In genomic region chr2:212177724-212178123, GRCh38 we compare ENCODE assay signal across 15 cellular contexts.
DNase-seq lines count a peak whose midpoint lies in the region; FAIRE-seq and TF ChIP-seq lines count a peak whose summit lies in the region.
"Had no signal": no experiment of that assay in that cellular context is flagged by ENCODE, and none has a peak within 500 bp of the region (broad histone marks: within the 10 kb centered on the region; RNA-seq: fewer than 3 reads in every experiment).

No MANE protein-coding gene starts in this region.

- no peaks in the 10 kb centered on the region for H3K9me1 ChIP-seq in endothelial cell of umbilical vein (replicated peaks; ENCODE audit: control insufficient read depth, extremely low read depth, insufficient read depth, low read length)

- DNase-seq in A673 (ENCODE audit: low spot score) = peak; percentile 39
- DNase-seq in GM23248 = peak; percentile 19
- DNase-seq in NCI-H524 treated with DMSO at 0.1 percent for 48 hours (lab: John Stamatoyannopoulos, UW) = peak; percentile 96
- DNase-seq in endothelial cell of umbilical vein (ENCODE audit: low read depth, low spot score) = peak; percentile 13
- DNase-seq in NCI-H2196 treated with DMSO at 0.1 percent for 48 hours (lab: John Stamatoyannopoulos, UW; ENCODE audit: unreplicated experiment) = no peak
- DNase-seq in activated CD4-positive, alpha-beta T cell treated with anti-CD3 and anti-CD28 coated beads for 48 hours = no peak
- no peak for DNase-seq in HK-2 (ENCODE audit: unreplicated experiment)
- DNase-seq in SIG-M5 (lab: John Stamatoyannopoulos, UW) = no peak
- DNase-seq: activated CD4-positive, alpha-beta T cell treated with anti-CD3 and anti-CD28 coated beads, Interleukin-2, amount 50 U/mL, for 4 hours; activated naive CD4-positive, alpha-beta T cell; left cardiac atrium; NCI-H526 treated with DMSO at 0.1 percent for 48 hours; T-cell had no signal

- BruUV-seq in A673 (replicated peaks; lab: Mats Ljungman, UMichigan) (no TSS peak), endothelial cell of umbilical vein (replicated peaks; lab: Mats Ljungman, UMichigan) (no TSS peak)

- no peak overlapping the region for H2AFZ ChIP-seq in GM23248
- H2AFZ ChIP-seq in endothelial cell of umbilical vein (ENCODE audit: low read depth, low read length) = no peak overlapping the region

- no peak for TF ChIP-seq POLR2A in endothelial cell of umbilical vein (IDR thresholded peaks at IDR 0.05; ENCODE audit: low read depth, low read length)

- H3K27me3 ChIP-seq in A673 (replicated peaks; ENCODE audit: insufficient read depth, low read depth, low read length, poor library complexity) = no peaks in the 10 kb centered on the region
- peaks cover 12% of the 10 kb centered on the region; the same call in 1 of the 2 replicates for H3K27me3 ChIP-seq in GM23248 (replicated peaks; ENCODE audit: insufficient read depth)
- no peaks in the 10 kb centered on the region for H3K27me3 ChIP-seq in endothelial cell of umbilical vein (ENCODE audit: control insufficient read depth in 2 of 2, insufficient read depth in 2 of 2, low read length in 2 of 2)

- H3K4me3 ChIP-seq in A673 (ENCODE audit: low read depth, low read length, poor library complexity, severe bottlenecking) = no peak overlapping the region
- no peak overlapping the region for H3K4me3 ChIP-seq in GM23248
- H3K4me3 ChIP-seq in endothelial cell of umbilical vein (replicated peaks in 1 of 3; ENCODE audit: insufficient read depth in 1 of 3, low read depth in 1 of 3, low read length in 3 of 3) = no peak overlapping the region
- H3K4me3 ChIP-seq: K562 had no signal

- H4K20me1 ChIP-seq in GM23248 (ENCODE audit: insufficient read depth) (no peaks in the 10 kb centered on the region), endothelial cell of umbilical vein (replicated peaks; ENCODE audit: control insufficient read depth, extremely low read depth, insufficient read depth, low read length) (no peaks in the 10 kb centered on the region)

- H3K27ac ChIP-seq in A673 (ENCODE audit: low read depth, low read length, poor library complexity, severe bottlenecking) = no peak overlapping the region
- no peak overlapping the region for H3K27ac ChIP-seq in GM23248
- no peak overlapping the region for H3K27ac ChIP-seq in endothelial cell of umbilical vein (ENCODE audit: insufficient read depth, low read depth, low read length)

- in situ Hi-C loops in GM23248 (cut with MboI) = no loop called here

- TF ChIP-seq CTCF in A673 (conservative IDR thresholded peaks at IDR 0.05; ENCODE audit: low read depth, low read length) (peak; percentile 30; the same call in 1 of the 2 replicates), endothelial cell of umbilical vein (IDR thresholded peaks at IDR 0.05; ENCODE audit: extremely low read depth in 1 of 2, insufficient read depth in 1 of 2, low read depth in 1 of 2, low read length in 2 of 2) (no peak)

- H3K36me3 ChIP-seq in A673 (ENCODE audit: insufficient read depth, low read length, poor library complexity, severe bottlenecking) (no peaks in the 10 kb centered on the region), GM23248 (ENCODE audit: low read depth) (no peaks in the 10 kb centered on the region), endothelial cell of umbilical vein (ENCODE audit: control insufficient read depth in 2 of 2, extremely low read depth in 1 of 2, insufficient read depth in 2 of 2, low read length in 2 of 2) (no peaks in the 10 kb centered on the region)

- H3K79me2 ChIP-seq in GM23248 (ENCODE audit: insufficient read depth) (no peaks in the 10 kb centered on the region), endothelial cell of umbilical vein (ENCODE audit: control insufficient read depth, insufficient read depth, low read length) (no peaks in the 10 kb centered on the region)

- dilution Hi-C loops in endothelial cell of umbilical vein (cut with MboI; ENCODE audit: extremely low pct_ligation_motif_present, low sequenced_read_pairs) = no loop called here

- CTCF ChIA-PET in A673 (lab: Charles Lee) (interaction anchor here (1.0 kb wide), 1 partner anchor 343 kb away, joined by 3 read pairs; no protein-coding TSS in a partner anchor), endothelial cell of umbilical vein (lab: Charles Lee) (interaction anchor here (0.7 to 1.4 kb wide), 13 partner anchors 10 to 1675 kb away, joined by 3 to 12 read pairs (median 3); no protein-coding TSS in a partner anchor)

- H3K4me1 ChIP-seq in A673 (ENCODE audit: insufficient read depth, low read length, poor library complexity, severe bottlenecking) (peaks cover 20% of the 10 kb centered on the region), GM23248 (ENCODE audit: insufficient read depth) (no peaks in the 10 kb centered on the region), endothelial cell of umbilical vein (ENCODE audit: control insufficient read depth, extremely low read depth, insufficient read depth, low read length) (peaks cover 15% of the 10 kb centered on the region)

- H3K9me3 ChIP-seq in A673 (ENCODE audit: low read depth, low read length, poor library complexity, severe bottlenecking) (peaks cover 2% of the 10 kb centered on the region), GM23248 (ENCODE audit: low read depth) (no peaks in the 10 kb centered on the region), endothelial cell of umbilical vein (replicated peaks; ENCODE audit: control insufficient read depth, insufficient read depth, low read length) (no peaks in the 10 kb centered on the region)

- H3K9me2 ChIP-seq in GM23248 (ENCODE audit: insufficient read depth) = no peaks in the 10 kb centered on the region

- intact Hi-C loops in A673 (cut with micrococcal nuclease; ENCODE audit: unreplicated experiment) (no loop called here), endothelial cell of umbilical vein (cut with micrococcal nuclease) (no loop called here)

- H3K4me2 ChIP-seq in GM23248 (ENCODE audit: unreplicated experiment) = no peak overlapping the region
- H3K4me2 ChIP-seq in endothelial cell of umbilical vein (ENCODE audit: insufficient read depth, low read length) = no peak overlapping the region

- H3F3A ChIP-seq in GM23248 (ENCODE audit: insufficient read depth) = no peaks in the 10 kb centered on the region

- POLR2A ChIA-PET in A673 (lab: Charles Lee; ENCODE audit: low non-redundant PET) = interaction anchor here (0.6 kb wide), 1 partner anchor 12 kb away, joined by 3 read pairs; no protein-coding TSS in a partner anchor
- POLR2A ChIA-PET in endothelial cell of umbilical vein (lab: Charles Lee) = no interaction called here

- no peak overlapping the region for H3K9ac ChIP-seq in GM23248
- no peak overlapping the region for H3K9ac ChIP-seq in endothelial cell of umbilical vein (replicated peaks; ENCODE audit: extremely low read depth, insufficient read depth, low read length)

- WGBS in GM23248 (ENCODE audit: low coverage in 1 of 2, low lambda C conversion rate in 2 of 2, missing lambda C conversion rate in 2 of 2), 2 experiments = 27% methylated on average over 2 of the region's 2 CpGs

- no peak for FAIRE-seq in endothelial cell of umbilical vein (lab: Jason Lieb, UNC)
- FAIRE-seq: H54, K562 had no signal

TF ChIP-seq in endothelial cell of umbilical vein, 7 proteins besides CTCF, POLR2A, EP300 and RAD21:
- TF ChIP-seq GATA2 (IDR thresholded peaks at IDR 0.05; ENCODE audit: insufficient read depth, insufficient read length, low read depth, low read length) = no peak
- no peak for TF ChIP-seq POLR2AphosphoS5 (IDR thresholded peaks at IDR 0.05; ENCODE audit: insufficient read depth, low read depth, low read length)
- TF ChIP-seq MYC (IDR thresholded peaks at IDR 0.05; ENCODE audit: low read depth, low read length) = no peak
- TF ChIP-seq JUN (IDR thresholded peaks at IDR 0.05; ENCODE audit: borderline replicate concordance, insufficient read depth, insufficient read length, low read depth) = no peak
- no peak for TF ChIP-seq FOS (IDR thresholded peaks at IDR 0.05; ENCODE audit: borderline replicate concordance, insufficient read depth, low read length)
- no peak for TF ChIP-seq EZH2 (IDR thresholded peaks at IDR 0.05; ENCODE audit: borderline replicate concordance, low read depth, low read length, severe bottlenecking)
- TF ChIP-seq MAX (IDR thresholded peaks at IDR 0.05; ENCODE audit: insufficient read depth, insufficient read length) = no peak
TF ChIP-seq in endothelial cell of umbilical vein: peak in this region for 0.

Comparison
In these comparisons a context has a peak if more than half of its experiments do, and no peak if none do; other contexts are left out.
1. DNase-seq: peak in A673 (single experiment), GM23248 (single experiment), NCI-H524 treated with DMSO at 0.1 percent for 48 hours (single experiment) and endothelial cell of umbilical vein (single experiment); none in NCI-H2196 treated with DMSO at 0.1 percent for 48 hours (single experiment), activated CD4-positive, alpha-beta T cell treated with anti-CD3 and anti-CD28 coated beads for 48 hours (single experiment), HK-2 (single experiment) and SIG-M5 (single experiment).